8 cellular contexts compared by ENCODE assay signal in genomic region chr5:74433255-74434123, GRCh38.
DNase-seq lines count a peak whose midpoint lies in the region; FAIRE-seq and TF ChIP-seq lines count a peak whose summit lies in the region.

No MANE protein-coding gene starts in this region.

- no peaks in the 10 kb centered on the region for H3K79me2 ChIP-seq in osteoblast (ENCODE audit: insufficient read depth, low read length)

- peaks cover 6% of the 10 kb centered on the region for H3K4me1 ChIP-seq in osteoblast (ENCODE audit: insufficient read depth, low read length)

- H2AFZ ChIP-seq in osteoblast (ENCODE audit: low read length), result peak overlapping the region; percentile 76

- no peaks in the 10 kb centered on the region for H3K36me3 ChIP-seq in osteoblast (ENCODE audit: insufficient read depth, low read length)

- H4K20me1 ChIP-seq in osteoblast (ENCODE audit: insufficient read depth, low read length), result no peaks in the 10 kb centered on the region

- H3K27ac ChIP-seq in osteoblast (ENCODE audit: low read depth, low read length), result no peak overlapping the region

- H3K4me3 ChIP-seq in fibroblast of pulmonary artery (replicated peaks; ENCODE audit: low read depth, low read length) (peak overlapping the region; percentile 36), osteoblast (ENCODE audit: insufficient read depth, low read length) (peak overlapping the region; percentile 30)

- FAIRE-seq in GM18507 (lab: Jason Lieb, UNC), result peak; percentile 64

- peak; percentile 23 for DNase-seq in GM18507 (ENCODE audit: extremely low spot score, insufficient read length, low read depth)
- DNase-seq in MV-4-11 (lab: John Stamatoyannopoulos, UW), result peak; percentile 84
- DNase-seq in fibroblast of pulmonary artery (ENCODE audit: low read depth), result peak; percentile 90
- DNase-seq in osteoblast (ENCODE audit: insufficient read length, low spot score, missing footprints), result no peak
- no peak for DNase-seq in HK-2 (ENCODE audit: unreplicated experiment)
- DNase-seq in NCI-H69 (lab: John Stamatoyannopoulos, UW), result no peak
- no peak for DNase-seq in NCI-H524 (lab: John Stamatoyannopoulos, UW)
- no peak for DNase-seq in HUDEP-2 (lab: John Stamatoyannopoulos, UW; ENCODE audit: unreplicated experiment in 76 of 76)

- H3K9me3 ChIP-seq in osteoblast (ENCODE audit: low read depth, low read length), result no peaks in the 10 kb centered on the region

- peak overlapping the region; percentile 50 for H3K4me2 ChIP-seq in osteoblast (ENCODE audit: insufficient read depth, low read length)

- TF ChIP-seq CTCF in fibroblast of pulmonary artery (IDR thresholded peaks at IDR 0.05; ENCODE audit: low read length, missing control alignments) (no peak), osteoblast (IDR thresholded peaks at IDR 0.05; ENCODE audit: extremely low read depth, low read depth, low read length) (no peak)

- H3K27me3 ChIP-seq in osteoblast (ENCODE audit: insufficient read depth, low read length), result no peaks in the 10 kb centered on the region

Comparison
In these comparisons a context has a peak if more than half of its experiments do, and no peak if none do; other contexts are left out.
1. DNase-seq: peak in GM18507 (single experiment), MV-4-11 (single experiment) and fibroblast of pulmonary artery (single experiment); none in osteoblast (single experiment), HK-2 (single experiment), NCI-H69 (single experiment), NCI-H524 (0 of 2) and HUDEP-2 (0 of 76).